ENCODE assay signal across 8 cellular contexts in genomic region chr18:72544092-72544886, GRCh38.
DNase-seq lines count a peak whose midpoint lies in the region; ATAC-seq and TF ChIP-seq lines count a peak whose summit lies in the region.

CBLN2 (minus strand) TSS chr18:72544342; CDS start chr18:72542160, 2,182 bp downstream.

- no peaks in the 10 kb centered on the region for H3K4me1 ChIP-seq in iPS-18a (ENCODE audit: control insufficient read depth, low read depth, low read length)

- in situ Hi-C loops in astrocyte of the cerebellum (cut with HindIII; ENCODE audit: low sequenced_read_pairs) = no loop called here

- peaks cover 63% of the 10 kb centered on the region for H3K27me3 ChIP-seq in iPS-18a (ENCODE audit: control insufficient read depth, insufficient read depth, low read length)

- DNase-seq in DMS 273 treated with DMSO at 0.1 percent for 48 hours (lab: John Stamatoyannopoulos, UW) = peak; percentile 8
- DNase-seq in GM19240 (ENCODE audit: insufficient read length, low spot score) = peak; percentile 47
- peak; percentile 95 for DNase-seq in NCI-H69 (lab: John Stamatoyannopoulos, UW)
- DNase-seq in astrocyte of the cerebellum (ENCODE audit: low read depth) = peak; percentile 53
- peak; percentile 12 to 38 for DNase-seq in stimulated activated CD4-positive, alpha-beta T cell treated with anti-CD3 and anti-CD28 coated beads, Interleukin-15, amount 100 ng/mL, for 48 hours (ENCODE audit: low read depth in 2 of 2)
- DNase-seq in activated CD4-positive, CD25-positive, alpha-beta regulatory T cell (lab: John Stamatoyannopoulos, UW) = no peak

- H3K36me3 ChIP-seq in iPS-18a (ENCODE audit: control insufficient read depth, low read depth, low read length) = no peaks in the 10 kb centered on the region

- H3K4me3 ChIP-seq in astrocyte of the cerebellum (ENCODE audit: low read depth, low read length) (peak within 1 kb of the TSS; percentile 38), iPS-18a (ENCODE audit: low read length) (peak within 1 kb of the TSS; percentile 39)

- no peaks in the 10 kb centered on the region for H3K9me3 ChIP-seq in iPS-18a (ENCODE audit: control insufficient read depth, low read depth, low read length)

- peak; percentile 89 for TF ChIP-seq CTCF in astrocyte of the cerebellum (IDR thresholded peaks at IDR 0.05; ENCODE audit: low read depth, low read length, missing control alignments)

- H3K27ac ChIP-seq in iPS-18a (ENCODE audit: low read length) = no peak within 1 kb of the TSS

- H3K9ac ChIP-seq in iPS-18a (ENCODE audit: low read length) = no peak within 1 kb of the TSS

- peak; percentile 76 for ATAC-seq in HG03378 (IDR thresholded peaks at IDR 0.05; ENCODE audit: unreplicated experiment)

Comparison
In these comparisons a context has a peak if more than half of its experiments do, and no peak if none do; other contexts are left out.
1. DNase-seq: peak in DMS 273 treated with DMSO at 0.1 percent for 48 hours (single experiment), GM19240 (single experiment), NCI-H69 (single experiment), astrocyte of the cerebellum (single experiment) and stimulated activated CD4-positive, alpha-beta T cell treated with anti-CD3 and anti-CD28 coated beads, Interleukin-15, amount 100 ng/mL, for 48 hours (2 of 2); none in activated CD4-positive, CD25-positive, alpha-beta regulatory T cell (0 of 4).